In genomic region chr11:3781423-3781822, GRCh38 we compare ENCODE assay signal across 13 cellular contexts. TPM values are rescaled to one million over a fixed set of nuclear protein-coding genes. Genes with fewer than 3 reads are reported as not detected.
DNase-seq lines count a peak whose midpoint lies in the region; ATAC-seq and TF ChIP-seq lines count a peak whose summit lies in the region.
"Had no signal": no experiment of that assay in that cellular context is flagged by ENCODE, and none has a peak within 500 bp of the region (broad histone marks: within the 10 kb centered on the region; RNA-seq: fewer than 3 reads in every experiment).

No MANE protein-coding gene starts in this region.

- TF ChIP-seq POLR2A in erythroblast (IDR thresholded peaks at IDR 0.05; ENCODE audit: low read length): no peak

- intact Hi-C loops in activated CD4-positive, alpha-beta memory T cell treated with anti-CD3 and anti-CD28 coated beads for 36 hours (cut with micrococcal nuclease): no loop called here
- intact Hi-C loops in mucosa of descending colon (cut with DNase I, micrococcal nuclease): no loop called here

- DNase-seq in AG10803 (ENCODE audit: low read depth) (peak; percentile 52), HFFc6 (peak; percentile 27), iris pigment epithelial cell (ENCODE audit: low read depth) (peak; percentile 68), GM19240 (ENCODE audit: insufficient read length, low spot score) (no peak), mucosa of descending colon (no peak), erythroblast (lab: John Stamatoyannopoulos, UW) (no peak)
- DNase-seq in activated CD4-positive, alpha-beta memory T cell treated with anti-CD3 and anti-CD28 coated beads for 36 hours: no peak
- DNase-seq: amygdala; Calu3; Karpas-422; NCI-H69; stimulated activated naive B cell treated with anti-CD40 and anti-IgM and Interleukin-4, amounts not matched to agents 10 μg/mL and 1 μg/mL and 100 μg/mL, for 72 hours had no signal

- CTCF ChIA-PET in activated CD4-positive, alpha-beta memory T cell treated with anti-CD3 and anti-CD28 coated beads for 36 hours (lab: Charles Lee): interaction anchor here (1.3 to 4.5 kb wide), 3 partner anchors 26 to 291 kb away, joined by 3 to 22 read pairs (median 5); partner anchors contain the start of gene PGAP2

- H3K4me3 Mint-ChIP-seq in HFFc6: no peak overlapping the region
- no peak overlapping the region for H3K4me3 Mint-ChIP-seq in activated CD4-positive, alpha-beta memory T cell treated with anti-CD3 and anti-CD28 coated beads for 36 hours
- H3K4me3 Mint-ChIP-seq: stimulated activated naive B cell treated with anti-CD40 and anti-IgM and Interleukin-4, amounts not matched to agents 10 μg/mL and 1 μg/mL and 100 μg/mL, for 72 hours had no signal

- H3K27ac Mint-ChIP-seq in HFFc6: peak overlapping the region; percentile 65
- peak overlapping the region; percentile 33 for H3K27ac Mint-ChIP-seq in activated CD4-positive, alpha-beta memory T cell treated with anti-CD3 and anti-CD28 coated beads for 36 hours
- H3K27ac Mint-ChIP-seq: stimulated activated naive B cell treated with anti-CD40 and anti-IgM and Interleukin-4, amounts not matched to agents 10 μg/mL and 1 μg/mL and 100 μg/mL, for 72 hours had no signal

- H3K36me3 Mint-ChIP-seq in HFFc6 (ENCODE audit: low read depth): peaks cover 36% of the 10 kb centered on the region
- H3K36me3 Mint-ChIP-seq in activated CD4-positive, alpha-beta memory T cell treated with anti-CD3 and anti-CD28 coated beads for 36 hours: peaks cover 34% of the 10 kb centered on the region

- TF ChIP-seq CTCF in AG10803 (conservative IDR thresholded peaks at IDR 0.05; ENCODE audit: low read length) (no peak), HFFc6 (IDR thresholded peaks at IDR 0.05) (no peak), mucosa of descending colon (IDR thresholded peaks at IDR 0.05) (no peak)

- peaks cover 5% of the 10 kb centered on the region for H3K36me3 ChIP-seq in mucosa of descending colon (ENCODE audit: low read depth)

- H3K4me1 ChIP-seq in mucosa of descending colon (ENCODE audit: low read depth): peaks cover 7% of the 10 kb centered on the region

- H3K4me3 ChIP-seq in AG10803 (ENCODE audit: low read length) (no peak overlapping the region), mucosa of descending colon (no peak overlapping the region)

- H3K9me3 Mint-ChIP-seq in HFFc6: no peaks in the 10 kb centered on the region
- no peaks in the 10 kb centered on the region for H3K9me3 Mint-ChIP-seq in activated CD4-positive, alpha-beta memory T cell treated with anti-CD3 and anti-CD28 coated beads for 36 hours
- H3K9me3 Mint-ChIP-seq: stimulated activated naive B cell treated with anti-CD40 and anti-IgM and Interleukin-4, amounts not matched to agents 10 μg/mL and 1 μg/mL and 100 μg/mL, for 72 hours had no signal

- no peaks in the 10 kb centered on the region for H3K9me3 ChIP-seq in mucosa of descending colon

- H3K4me1 Mint-ChIP-seq in HFFc6 (ENCODE audit: low read depth): peaks cover 51% of the 10 kb centered on the region
- H3K4me1 Mint-ChIP-seq in activated CD4-positive, alpha-beta memory T cell treated with anti-CD3 and anti-CD28 coated beads for 36 hours (ENCODE audit: low read depth): peaks cover 54% of the 10 kb centered on the region

- H3K27me3 Mint-ChIP-seq in HFFc6 (ENCODE audit: insufficient read depth): peaks cover 2% of the 10 kb centered on the region; the same call in 1 of the 2 replicates
- no peaks in the 10 kb centered on the region for H3K27me3 Mint-ChIP-seq in activated CD4-positive, alpha-beta memory T cell treated with anti-CD3 and anti-CD28 coated beads for 36 hours
- H3K27me3 Mint-ChIP-seq: stimulated activated naive B cell treated with anti-CD40 and anti-IgM and Interleukin-4, amounts not matched to agents 10 μg/mL and 1 μg/mL and 100 μg/mL, for 72 hours had no signal

- POLR2A ChIA-PET in activated CD4-positive, alpha-beta memory T cell treated with anti-CD3 and anti-CD28 coated beads for 36 hours (lab: Charles Lee): no interaction called here

- ATAC-seq in GM18858 (IDR thresholded peaks at IDR 0.05; ENCODE audit: unreplicated experiment) (no peak), mucosa of descending colon (no peak)
- ATAC-seq: stimulated activated naive B cell treated with anti-CD40 and anti-IgM and Interleukin-4, amounts not matched to agents 10 μg/mL and 1 μg/mL and 100 μg/mL, for 72 hours had no signal

RNA-seq across cellular contexts. Expression of gene NUP98, which starts 15.9 kb away (rescaled TPM):
- total RNA-seq in HFFc6 (2021; fragmentation: NEBNext Ultra II Directional; extraction: Animal tissue kit (Norgen Biotek cat#: 25700)): 10 to 100 TPM; 81.4 to 96.7 (median 85.6) TPM
- 100 to 1,000 TPM in 1 of 2 experiments, 10 to 100 TPM in 1; 90.6 to 104 TPM for total RNA-seq in activated CD4-positive, alpha-beta memory T cell treated with anti-CD3 and anti-CD28 coated beads for 36 hours
- 10 to 100 TPM; 53.7 to 69.7 (median 60.6) TPM for total RNA-seq in mucosa of descending colon

RNA-seq across cellular contexts. Expression of gene PGAP2, which starts 26.9 kb away (rescaled TPM):
- 10 to 100 TPM; 14.5 to 19.7 (median 17.1) TPM for total RNA-seq in HFFc6 (2021; fragmentation: NEBNext Ultra II Directional; extraction: Animal tissue kit (Norgen Biotek cat#: 25700))
- total RNA-seq in activated CD4-positive, alpha-beta memory T cell treated with anti-CD3 and anti-CD28 coated beads for 36 hours: 10 to 100 TPM; 27.4 to 30.2 TPM
- total RNA-seq in mucosa of descending colon: 10 to 100 TPM; 15.7 to 32.8 (median 25.9) TPM

RNA-seq across cellular contexts. Expression of gene RHOG, which starts 59.3 kb away (rescaled TPM):
- total RNA-seq in HFFc6 (2021; fragmentation: NEBNext Ultra II Directional; extraction: Animal tissue kit (Norgen Biotek cat#: 25700)): 10 to 100 TPM; 57.8 to 72.3 (median 66.4) TPM
- 100 to 1,000 TPM; 181 to 186 TPM for total RNA-seq in activated CD4-positive, alpha-beta memory T cell treated with anti-CD3 and anti-CD28 coated beads for 36 hours
- total RNA-seq in mucosa of descending colon: 10 to 100 TPM; 62.7 to 77.2 (median 74.1) TPM

Comparison
In these comparisons a context has a peak if more than half of its experiments do, and no peak if none do; other contexts are left out.
1. DNase-seq: peak in AG10803 (single experiment), HFFc6 (single experiment) and iris pigment epithelial cell (single experiment); none in activated CD4-positive, alpha-beta memory T cell treated with anti-CD3 and anti-CD28 coated beads for 36 hours (single experiment), GM19240 (single experiment), mucosa of descending colon (0 of 3) and erythroblast (0 of 2).